Comparison of ENCODE assay signal across 11 cellular contexts in the genomic region with DNA sequence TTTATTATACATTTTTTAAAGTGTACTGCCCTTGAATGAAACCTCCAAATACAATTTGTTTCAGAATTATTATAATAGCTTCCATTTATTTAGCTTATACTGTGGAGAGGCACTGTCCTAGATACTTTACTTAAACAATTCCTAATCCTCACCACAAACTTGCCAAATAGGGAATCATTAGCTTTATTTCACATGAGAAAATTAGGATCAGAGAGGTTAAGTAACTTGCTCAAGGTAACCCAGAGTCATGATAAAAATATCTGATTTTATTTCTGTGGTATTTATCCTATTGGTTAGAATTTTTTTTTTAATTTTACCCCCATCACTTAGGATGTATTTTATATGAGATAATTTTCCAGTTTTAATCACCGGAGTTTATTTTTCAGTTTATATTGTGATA.
"Had no signal": no experiment of that assay in that cellular context is flagged by ENCODE, and none has a peak within 500 bp of the region (broad histone marks: within the 10 kb centered on the region; RNA-seq: fewer than 3 reads in every experiment).

No MANE protein-coding gene starts in this region.

- H3K4me3 ChIP-seq: GM23248, GM23338, HAP-1 had no signal

- H3K4me2 ChIP-seq: GM23338 had no signal

- H3K27ac ChIP-seq: GM23248 had no signal

- H3K9ac ChIP-seq: GM23248 had no signal

- H2AFZ ChIP-seq: GM23248, GM23338 had no signal

- DNase-seq: GM23248, GOT3, H7, H9, HCEC 1CT, HFFc6 had no signal

- ATAC-seq: GM23338, HCT116 had no signal

- H3K9me3 ChIP-seq: HAP-1 had no signal

- FAIRE-seq: H1, H54 had no signal
